1 cellular context compared by ENCODE assay signal in the genomic region with DNA sequence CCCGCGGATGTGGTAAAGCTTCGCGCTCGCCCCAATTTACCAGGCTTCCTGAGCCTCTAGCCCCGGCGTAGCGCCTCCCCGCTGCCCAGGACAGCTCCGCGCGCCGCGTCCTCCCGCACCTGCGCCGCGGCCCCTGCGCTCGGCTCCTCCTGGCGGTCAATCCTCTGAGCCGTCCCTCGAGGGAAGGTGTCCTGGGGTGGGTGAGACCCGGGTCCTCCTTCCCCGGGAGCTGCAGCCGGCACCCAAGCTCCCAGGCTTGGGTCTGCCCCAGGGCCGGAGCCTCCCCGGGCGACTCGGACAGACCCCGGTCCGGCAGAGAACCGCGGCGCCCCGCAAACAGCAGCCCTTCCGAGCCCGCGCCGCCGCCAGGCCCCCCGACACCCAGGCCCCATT.
TF ChIP-seq lines count a peak whose summit lies in the region.

No MANE protein-coding gene starts in this region.

TF ChIP-seq in HepG2, 621 proteins besides CTCF, POLR2A, EP300 and RAD21 (continued from another document and continues in another):
- TF ChIP-seq, protein P1, sequence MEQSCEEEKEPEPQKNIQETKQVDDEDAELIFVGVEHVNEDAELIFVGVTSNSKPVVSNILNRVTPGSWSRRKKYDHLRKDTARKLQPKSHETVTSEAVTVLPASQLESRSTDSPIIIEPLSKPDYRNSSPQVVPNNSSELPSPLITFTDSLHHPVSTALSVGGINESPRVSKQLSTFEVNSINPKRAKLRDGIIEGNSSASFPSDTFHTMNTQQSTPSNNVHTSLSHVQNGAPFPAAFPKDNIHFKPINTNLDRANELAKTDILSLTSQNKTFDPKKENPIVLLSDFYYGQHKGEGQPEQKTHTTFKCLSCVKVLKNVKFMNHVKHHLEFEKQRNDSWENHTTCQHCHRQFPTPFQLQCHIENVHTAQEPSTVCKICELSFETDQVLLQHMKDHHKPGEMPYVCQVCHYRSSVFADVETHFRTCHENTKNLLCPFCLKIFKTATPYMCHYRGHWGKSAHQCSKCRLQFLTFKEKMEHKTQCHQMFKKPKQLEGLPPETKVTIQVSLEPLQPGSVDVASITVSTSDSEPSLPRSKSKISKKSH (CRISPR knock-in tag; IDR thresholded peaks at IDR 0.05; ENCODE audit: borderline replicate concordance): 0 out of 2 replicates have a peak, but pooled peaks have one; percentile 11
- TF ChIP-seq ZNF776 (CRISPR knock-in tag; IDR thresholded peaks at IDR 0.05): peak; percentile 56; the same call in 1 of the 2 replicates
- no peak for TF ChIP-seq ZNF20 (CRISPR knock-in tag; IDR thresholded peaks at IDR 0.05)
- TF ChIP-seq, protein P2, sequence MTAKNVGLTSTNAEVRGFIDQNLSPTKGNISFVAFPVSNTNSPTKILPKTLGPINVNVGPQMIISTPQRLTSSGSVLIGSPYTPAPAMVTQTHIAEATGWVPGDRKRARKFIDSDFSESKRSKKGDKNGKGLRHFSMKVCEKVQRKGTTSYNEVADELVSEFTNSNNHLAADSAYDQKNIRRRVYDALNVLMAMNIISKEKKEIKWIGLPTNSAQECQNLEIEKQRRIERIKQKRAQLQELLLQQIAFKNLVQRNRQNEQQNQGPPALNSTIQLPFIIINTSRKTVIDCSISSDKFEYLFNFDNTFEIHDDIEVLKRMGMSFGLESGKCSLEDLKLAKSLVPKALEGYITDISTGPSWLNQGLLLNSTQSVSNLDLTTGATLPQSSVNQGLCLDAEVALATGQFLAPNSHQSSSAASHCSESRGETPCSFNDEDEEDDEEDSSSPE (CRISPR knock-in tag; IDR thresholded peaks at IDR 0.05): no peak
- TF ChIP-seq ZNF670 (CRISPR knock-in tag; IDR thresholded peaks at IDR 0.05; ENCODE audit: borderline replicate concordance): peak; percentile 65
- peak; percentile 57; the same call in 1 of the 2 replicates for TF ChIP-seq DNMT1 (CRISPR knock-in tag; IDR thresholded peaks at IDR 0.05)
- 0 out of 2 replicates have a peak, but pooled peaks have one; percentile 19 for TF ChIP-seq CEBPG (CRISPR knock-in tag; IDR thresholded peaks at IDR 0.05)
- TF ChIP-seq, protein P3, sequence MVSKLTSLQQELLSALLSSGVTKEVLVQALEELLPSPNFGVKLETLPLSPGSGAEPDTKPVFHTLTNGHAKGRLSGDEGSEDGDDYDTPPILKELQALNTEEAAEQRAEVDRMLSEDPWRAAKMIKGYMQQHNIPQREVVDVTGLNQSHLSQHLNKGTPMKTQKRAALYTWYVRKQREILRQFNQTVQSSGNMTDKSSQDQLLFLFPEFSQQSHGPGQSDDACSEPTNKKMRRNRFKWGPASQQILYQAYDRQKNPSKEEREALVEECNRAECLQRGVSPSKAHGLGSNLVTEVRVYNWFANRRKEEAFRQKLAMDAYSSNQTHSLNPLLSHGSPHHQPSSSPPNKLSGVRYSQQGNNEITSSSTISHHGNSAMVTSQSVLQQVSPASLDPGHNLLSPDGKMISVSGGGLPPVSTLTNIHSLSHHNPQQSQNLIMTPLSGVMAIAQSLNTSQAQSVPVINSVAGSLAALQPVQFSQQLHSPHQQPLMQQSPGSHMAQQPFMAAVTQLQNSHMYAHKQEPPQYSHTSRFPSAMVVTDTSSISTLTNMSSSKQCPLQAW (CRISPR knock-in tag; IDR thresholded peaks at IDR 0.05): peak; percentile 56; the same call in 1 of the 2 replicates
- TF ChIP-seq ZSCAN25 (CRISPR knock-in tag; IDR thresholded peaks at IDR 0.05): 0 out of 2 replicates have a peak, but pooled peaks have one; percentile 19
- no peak for TF ChIP-seq SOX6 (IDR thresholded peaks at IDR 0.05)
- peak; percentile 42; the same call in 1 of the 2 replicates for TF ChIP-seq SOX6 (CRISPR knock-in tag; IDR thresholded peaks at IDR 0.05)
- TF ChIP-seq ZFX (CRISPR knock-in tag; IDR thresholded peaks at IDR 0.05; ENCODE audit: low read depth): peak; percentile 63
- 0 out of 2 replicates have a peak, but pooled peaks have one; percentile 13 for TF ChIP-seq ZNF446 (CRISPR knock-in tag; IDR thresholded peaks at IDR 0.05)
- TF ChIP-seq ZNF777 (CRISPR knock-in tag; IDR thresholded peaks at IDR 0.05): peak; percentile 45
- TF ChIP-seq ZFP90 (CRISPR knock-in tag; IDR thresholded peaks at IDR 0.05; ENCODE audit: borderline replicate concordance): 0 out of 2 replicates have a peak, but pooled peaks have one; percentile 70
- 0 out of 2 replicates have a peak, but pooled peaks have one; percentile 8 for TF ChIP-seq DR1 (CRISPR knock-in tag; IDR thresholded peaks at IDR 0.05)
- TF ChIP-seq ZNF460 (CRISPR knock-in tag; IDR thresholded peaks at IDR 0.05; ENCODE audit: borderline replicate concordance): 0 out of 2 replicates have a peak, but pooled peaks have one; percentile 29
- TF ChIP-seq, protein P4, sequence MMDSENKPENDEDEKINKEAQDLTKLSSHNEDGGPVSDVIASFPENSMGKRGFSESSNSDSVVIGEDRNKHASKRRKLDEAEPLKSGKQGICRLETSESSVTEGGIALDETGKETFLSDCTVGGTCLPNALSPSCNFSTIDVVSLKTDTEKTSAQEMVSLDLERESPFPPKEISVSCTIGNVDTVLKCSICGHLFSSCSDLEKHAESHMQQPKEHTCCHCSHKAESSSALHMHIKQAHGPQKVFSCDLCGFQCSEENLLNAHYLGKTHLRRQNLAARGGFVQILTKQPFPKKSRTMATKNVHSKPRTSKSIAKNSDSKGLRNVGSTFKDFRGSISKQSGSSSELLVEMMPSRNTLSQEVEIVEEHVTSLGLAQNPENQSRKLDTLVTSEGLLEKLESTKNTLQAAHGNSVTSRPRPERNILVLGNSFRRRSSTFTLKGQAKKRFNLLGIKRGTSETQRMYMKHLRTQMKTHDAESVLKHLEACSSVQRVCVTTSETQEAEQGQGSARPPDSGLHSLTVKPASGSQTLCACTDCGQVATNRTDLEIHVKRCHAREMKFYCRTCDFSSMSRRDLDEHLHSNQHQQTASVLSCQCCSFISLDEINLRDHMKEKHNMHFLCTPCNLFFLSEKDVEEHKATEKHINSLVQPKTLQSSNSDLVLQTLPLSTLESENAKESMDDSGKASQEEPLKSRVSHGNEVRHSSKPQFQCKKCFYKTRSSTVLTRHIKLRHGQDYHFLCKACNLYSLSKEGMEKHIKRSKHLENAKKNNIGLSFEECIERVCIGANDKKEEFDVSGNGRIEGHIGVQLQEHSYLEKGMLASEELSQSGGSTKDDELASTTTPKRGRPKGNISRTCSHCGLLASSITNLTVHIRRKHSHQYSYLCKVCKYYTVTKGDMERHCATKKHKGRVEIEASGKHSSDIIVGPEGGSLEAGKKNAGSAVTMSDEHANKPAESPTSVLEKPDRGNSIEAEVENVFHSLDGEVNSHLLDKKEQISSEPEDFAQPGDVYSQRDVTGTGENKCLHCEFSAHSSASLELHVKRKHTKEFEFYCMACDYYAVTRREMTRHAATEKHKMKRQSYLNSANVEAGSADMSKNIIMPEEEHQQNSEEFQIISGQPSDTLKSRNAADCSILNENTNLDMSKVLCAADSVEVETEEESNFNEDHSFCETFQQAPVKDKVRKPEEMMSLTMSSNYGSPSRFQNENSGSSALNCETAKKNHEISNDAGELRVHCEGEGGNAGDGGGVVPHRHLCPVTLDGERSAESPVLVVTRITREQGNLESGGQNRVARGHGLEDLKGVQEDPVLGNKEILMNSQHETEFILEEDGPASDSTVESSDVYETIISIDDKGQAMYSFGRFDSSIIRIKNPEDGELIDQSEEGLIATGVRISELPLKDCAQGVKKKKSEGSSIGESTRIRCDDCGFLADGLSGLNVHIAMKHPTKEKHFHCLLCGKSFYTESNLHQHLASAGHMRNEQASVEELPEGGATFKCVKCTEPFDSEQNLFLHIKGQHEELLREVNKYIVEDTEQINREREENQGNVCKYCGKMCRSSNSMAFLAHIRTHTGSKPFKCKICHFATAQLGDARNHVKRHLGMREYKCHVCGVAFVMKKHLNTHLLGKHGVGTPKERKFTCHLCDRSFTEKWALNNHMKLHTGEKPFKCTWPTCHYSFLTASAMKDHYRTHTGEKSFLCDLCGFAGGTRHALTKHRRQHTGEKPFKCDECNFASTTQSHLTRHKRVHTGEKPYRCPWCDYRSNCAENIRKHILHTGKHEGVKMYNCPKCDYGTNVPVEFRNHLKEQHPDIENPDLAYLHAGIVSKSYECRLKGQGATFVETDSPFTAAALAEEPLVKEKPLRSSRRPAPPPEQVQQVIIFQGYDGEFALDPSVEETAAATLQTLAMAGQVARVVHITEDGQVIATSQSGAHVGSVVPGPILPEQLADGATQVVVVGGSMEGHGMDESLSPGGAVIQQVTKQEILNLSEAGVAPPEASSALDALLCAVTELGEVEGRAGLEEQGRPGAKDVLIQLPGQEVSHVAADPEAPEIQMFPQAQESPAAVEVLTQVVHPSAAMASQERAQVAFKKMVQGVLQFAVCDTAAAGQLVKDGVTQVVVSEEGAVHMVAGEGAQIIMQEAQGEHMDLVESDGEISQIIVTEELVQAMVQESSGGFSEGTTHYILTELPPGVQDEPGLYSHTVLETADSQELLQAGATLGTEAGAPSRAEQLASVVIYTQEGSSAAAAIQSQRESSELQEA (CRISPR knock-in tag; IDR thresholded peaks at IDR 0.05; ENCODE audit: not compliant biosample characterization): peak; percentile 89
- TF ChIP-seq, protein P5, sequence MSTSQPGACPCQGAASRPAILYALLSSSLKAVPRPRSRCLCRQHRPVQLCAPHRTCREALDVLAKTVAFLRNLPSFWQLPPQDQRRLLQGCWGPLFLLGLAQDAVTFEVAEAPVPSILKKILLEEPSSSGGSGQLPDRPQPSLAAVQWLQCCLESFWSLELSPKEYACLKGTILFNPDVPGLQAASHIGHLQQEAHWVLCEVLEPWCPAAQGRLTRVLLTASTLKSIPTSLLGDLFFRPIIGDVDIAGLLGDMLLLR (CRISPR knock-in tag; IDR thresholded peaks at IDR 0.05): 0 out of 2 replicates have a peak, but pooled peaks have one; percentile 12
- TF ChIP-seq, protein P6, sequence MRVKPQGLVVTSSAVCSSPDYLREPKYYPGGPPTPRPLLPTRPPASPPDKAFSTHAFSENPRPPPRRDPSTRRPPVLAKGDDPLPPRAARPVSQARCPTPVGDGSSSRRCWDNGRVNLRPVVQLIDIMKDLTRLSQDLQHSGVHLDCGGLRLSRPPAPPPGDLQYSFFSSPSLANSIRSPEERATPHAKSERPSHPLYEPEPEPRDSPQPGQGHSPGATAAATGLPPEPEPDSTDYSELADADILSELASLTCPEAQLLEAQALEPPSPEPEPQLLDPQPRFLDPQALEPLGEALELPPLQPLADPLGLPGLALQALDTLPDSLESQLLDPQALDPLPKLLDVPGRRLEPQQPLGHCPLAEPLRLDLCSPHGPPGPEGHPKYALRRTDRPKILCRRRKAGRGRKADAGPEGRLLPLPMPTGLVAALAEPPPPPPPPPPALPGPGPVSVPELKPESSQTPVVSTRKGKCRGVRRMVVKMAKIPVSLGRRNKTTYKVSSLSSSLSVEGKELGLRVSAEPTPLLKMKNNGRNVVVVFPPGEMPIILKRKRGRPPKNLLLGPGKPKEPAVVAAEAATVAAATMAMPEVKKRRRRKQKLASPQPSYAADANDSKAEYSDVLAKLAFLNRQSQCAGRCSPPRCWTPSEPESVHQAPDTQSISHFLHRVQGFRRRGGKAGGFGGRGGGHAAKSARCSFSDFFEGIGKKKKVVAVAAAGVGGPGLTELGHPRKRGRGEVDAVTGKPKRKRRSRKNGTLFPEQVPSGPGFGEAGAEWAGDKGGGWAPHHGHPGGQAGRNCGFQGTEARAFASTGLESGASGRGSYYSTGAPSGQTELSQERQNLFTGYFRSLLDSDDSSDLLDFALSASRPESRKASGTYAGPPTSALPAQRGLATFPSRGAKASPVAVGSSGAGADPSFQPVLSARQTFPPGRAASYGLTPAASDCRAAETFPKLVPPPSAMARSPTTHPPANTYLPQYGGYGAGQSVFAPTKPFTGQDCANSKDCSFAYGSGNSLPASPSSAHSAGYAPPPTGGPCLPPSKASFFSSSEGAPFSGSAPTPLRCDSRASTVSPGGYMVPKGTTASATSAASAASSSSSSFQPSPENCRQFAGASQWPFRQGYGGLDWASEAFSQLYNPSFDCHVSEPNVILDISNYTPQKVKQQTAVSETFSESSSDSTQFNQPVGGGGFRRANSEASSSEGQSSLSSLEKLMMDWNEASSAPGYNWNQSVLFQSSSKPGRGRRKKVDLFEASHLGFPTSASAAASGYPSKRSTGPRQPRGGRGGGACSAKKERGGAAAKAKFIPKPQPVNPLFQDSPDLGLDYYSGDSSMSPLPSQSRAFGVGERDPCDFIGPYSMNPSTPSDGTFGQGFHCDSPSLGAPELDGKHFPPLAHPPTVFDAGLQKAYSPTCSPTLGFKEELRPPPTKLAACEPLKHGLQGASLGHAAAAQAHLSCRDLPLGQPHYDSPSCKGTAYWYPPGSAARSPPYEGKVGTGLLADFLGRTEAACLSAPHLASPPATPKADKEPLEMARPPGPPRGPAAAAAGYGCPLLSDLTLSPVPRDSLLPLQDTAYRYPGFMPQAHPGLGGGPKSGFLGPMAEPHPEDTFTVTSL (CRISPR knock-in tag; IDR thresholded peaks at IDR 0.05; ENCODE audit: borderline replicate concordance): 0 out of 2 replicates have a peak, but pooled peaks have one; percentile 44
- 0 out of 2 replicates have a peak, but pooled peaks have one; percentile 50 for TF ChIP-seq SAFB2 (CRISPR knock-in tag; IDR thresholded peaks at IDR 0.05; ENCODE audit: borderline replicate concordance, low read depth)
- TF ChIP-seq, protein P7, sequence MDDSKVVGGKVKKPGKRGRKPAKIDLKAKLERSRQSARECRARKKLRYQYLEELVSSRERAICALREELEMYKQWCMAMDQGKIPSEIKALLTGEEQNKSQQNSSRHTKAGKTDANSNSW (CRISPR knock-in tag; IDR thresholded peaks at IDR 0.05; ENCODE audit: borderline replicate concordance): peak; percentile 25; the same call in 1 of the 2 replicates
- TF ChIP-seq, protein P8, sequence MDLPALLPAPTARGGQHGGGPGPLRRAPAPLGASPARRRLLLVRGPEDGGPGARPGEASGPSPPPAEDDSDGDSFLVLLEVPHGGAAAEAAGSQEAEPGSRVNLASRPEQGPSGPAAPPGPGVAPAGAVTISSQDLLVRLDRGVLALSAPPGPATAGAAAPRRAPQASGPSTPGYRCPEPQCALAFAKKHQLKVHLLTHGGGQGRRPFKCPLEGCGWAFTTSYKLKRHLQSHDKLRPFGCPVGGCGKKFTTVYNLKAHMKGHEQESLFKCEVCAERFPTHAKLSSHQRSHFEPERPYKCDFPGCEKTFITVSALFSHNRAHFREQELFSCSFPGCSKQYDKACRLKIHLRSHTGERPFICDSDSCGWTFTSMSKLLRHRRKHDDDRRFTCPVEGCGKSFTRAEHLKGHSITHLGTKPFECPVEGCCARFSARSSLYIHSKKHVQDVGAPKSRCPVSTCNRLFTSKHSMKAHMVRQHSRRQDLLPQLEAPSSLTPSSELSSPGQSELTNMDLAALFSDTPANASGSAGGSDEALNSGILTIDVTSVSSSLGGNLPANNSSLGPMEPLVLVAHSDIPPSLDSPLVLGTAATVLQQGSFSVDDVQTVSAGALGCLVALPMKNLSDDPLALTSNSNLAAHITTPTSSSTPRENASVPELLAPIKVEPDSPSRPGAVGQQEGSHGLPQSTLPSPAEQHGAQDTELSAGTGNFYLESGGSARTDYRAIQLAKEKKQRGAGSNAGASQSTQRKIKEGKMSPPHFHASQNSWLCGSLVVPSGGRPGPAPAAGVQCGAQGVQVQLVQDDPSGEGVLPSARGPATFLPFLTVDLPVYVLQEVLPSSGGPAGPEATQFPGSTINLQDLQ (CRISPR knock-in tag; IDR thresholded peaks at IDR 0.05): 0 out of 2 replicates have a peak, but pooled peaks have one; percentile 78
- peak; percentile 48; the same call in 1 of the 2 replicates for TF ChIP-seq ZNF816 (CRISPR knock-in tag; IDR thresholded peaks at IDR 0.05; ENCODE audit: borderline replicate concordance)
- TF ChIP-seq ZNF558 (CRISPR knock-in tag; IDR thresholded peaks at IDR 0.05; ENCODE audit: borderline replicate concordance): peak; percentile 66; the same call in 1 of the 2 replicates
- peak; percentile 69; the same call in 1 of the 2 replicates for TF ChIP-seq ZNF564 (CRISPR knock-in tag; IDR thresholded peaks at IDR 0.05)
